21 cellular contexts compared by ENCODE assay signal in the genomic region with DNA sequence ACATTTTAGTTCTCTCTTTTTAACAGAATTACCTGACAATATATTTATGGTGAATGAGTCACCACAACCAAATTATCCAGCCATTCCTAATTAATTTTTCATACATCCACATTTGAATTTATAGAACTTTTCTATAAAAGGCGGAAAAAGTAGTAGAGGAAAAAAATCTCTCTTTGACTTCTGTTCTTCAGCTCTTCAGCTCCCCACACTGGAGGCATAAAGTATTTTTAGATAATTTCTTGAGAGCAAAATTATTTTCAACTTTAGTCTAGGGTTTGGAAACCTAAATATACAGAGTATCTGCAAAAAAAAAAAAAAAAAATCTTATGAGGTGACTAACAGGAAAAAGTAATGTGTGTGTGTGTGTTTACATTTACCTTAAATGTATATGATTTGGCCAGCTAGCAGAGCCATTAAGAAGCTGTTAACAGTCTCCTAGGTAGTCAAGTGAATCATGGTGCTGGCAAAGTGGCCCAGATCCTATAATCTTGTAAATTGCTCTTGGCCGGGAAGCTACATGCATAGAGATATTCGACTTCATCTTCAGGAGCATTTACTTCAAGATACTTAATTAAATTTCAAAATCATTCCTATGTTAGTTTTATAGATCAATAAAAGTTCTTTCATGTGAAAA.
A peak's percentile ranks its signal among the peaks of the same experiment; 100 is the strongest.
DNase-seq lines count a peak whose midpoint lies in the region; ATAC-seq and TF ChIP-seq lines count a peak whose summit lies in the region.
"Had no signal": no experiment of that assay in that cellular context is flagged by ENCODE, and none has a peak within 500 bp of the region (broad histone marks: within the 10 kb centered on the region; RNA-seq: fewer than 3 reads in every experiment).

No MANE protein-coding gene starts in this region.

- TF ChIP-seq CTCF in SK-N-SH (IDR thresholded peaks at IDR 0.05) = peak; percentile 48
- peak; percentile 30; the same call in 1 of the 2 replicates for TF ChIP-seq CTCF in OCI-LY7 (conservative IDR thresholded peaks at IDR 0.05; ENCODE audit: low read length)
- peak; percentile 12 for TF ChIP-seq CTCF in epithelial cell of esophagus (IDR thresholded peaks at IDR 0.05; ENCODE audit: insufficient read depth, low read depth, low read length, missing control alignments)
- peak; percentile 45 for TF ChIP-seq CTCF in type B pancreatic cell (conservative IDR thresholded peaks at IDR 0.05)
- peak in 1 of 2 experiments; percentile 4 for TF ChIP-seq CTCF in Caco-2 (IDR thresholded peaks at IDR 0.05; ENCODE audit: insufficient read depth in 1 of 2, low read depth in 1 of 2, low read length in 1 of 2, severe bottlenecking in 1 of 2, unreplicated experiment in 1 of 2)

- BruUV-seq in OCI-LY7 (replicated peaks; lab: Mats Ljungman, UMichigan) = no TSS peak
- no TSS peak for BruUV-seq in Caco-2 (replicated peaks; lab: Mats Ljungman, UMichigan)

- no peak overlapping the region for H3K27ac ChIP-seq in SK-N-SH (ENCODE audit: low read depth in 2 of 2, low read length in 1 of 2)
- no peak overlapping the region for H3K27ac ChIP-seq in OCI-LY7 (ENCODE audit: low read depth, low read length, poor library complexity, severe bottlenecking)
- H3K27ac ChIP-seq: left ventricle myocardium inferior, sigmoid colon had no signal

- peak; percentile 52; the same call in 1 of the 2 replicates for TF ChIP-seq RAD21 in SK-N-SH (IDR thresholded peaks at IDR 0.05; ENCODE audit: low read length)

- H3K9me2 ChIP-seq in SK-N-SH (no peaks in the 10 kb centered on the region), OCI-LY7 (ENCODE audit: insufficient read depth, low read length) (no peaks in the 10 kb centered on the region)

- H3K4me3 ChIP-seq in SK-N-SH (ENCODE audit: low read depth in 2 of 2, low read length in 1 of 2) (no peak overlapping the region), OCI-LY7 (ENCODE audit: low read depth, low read length, poor library complexity, severe bottlenecking) (no peak overlapping the region), epithelial cell of esophagus (ENCODE audit: low read length) (no peak overlapping the region), Caco-2 (ENCODE audit: low read depth, low read length) (no peak overlapping the region)
- H3K4me3 ChIP-seq: left ventricle myocardium inferior, sigmoid colon had no signal

- 30% methylated on average over 3 of the region's 3 CpGs for WGBS in SK-N-SH (ENCODE audit: low lambda C conversion rate)

- H3K27me3 Mint-ChIP-seq in type B pancreatic cell = no peaks in the 10 kb centered on the region
- H3K27me3 Mint-ChIP-seq in Caco-2 (ENCODE audit: insufficient read depth, unreplicated experiment) = no peaks in the 10 kb centered on the region
- H3K27me3 Mint-ChIP-seq: activated CD8-positive, alpha-beta memory T cell treated with anti-CD3 and anti-CD28 coated beads, Interleukin-2, amount 10 ng/mL, durations not matched to agents 7 days and 5 days; central memory CD8-positive, alpha-beta T cell had no signal

- H3K4me3 Mint-ChIP-seq in type B pancreatic cell = no peak overlapping the region
- no peak overlapping the region for H3K4me3 Mint-ChIP-seq in Caco-2 (ENCODE audit: unreplicated experiment)
- H3K4me3 Mint-ChIP-seq: activated CD8-positive, alpha-beta memory T cell treated with anti-CD3 and anti-CD28 coated beads, Interleukin-2, amount 10 ng/mL, durations not matched to agents 7 days and 5 days; CD8-positive, alpha-beta T cell; central memory CD8-positive, alpha-beta T cell; T-helper 2 cell treated with Interferon-gamma antibody and Interleukin-4, amounts not matched to agents 5 μg/mL and 100 μg/mL, for 36 hours had no signal

- CTCF ChIA-PET in SK-N-SH (lab: Yijun Ruan, JAX) (interaction anchor here (0.6 to 1.8 kb wide), 6 partner anchors 10 to 1528 kb away, joined by 3 to 6 read pairs (median 4); no protein-coding TSS in a partner anchor), OCI-LY7 (lab: Charles Lee; ENCODE audit: unreplicated experiment) (no interaction called here), Caco-2 (lab: Charles Lee) (no interaction called here)

- H3K27ac Mint-ChIP-seq in type B pancreatic cell = no peak overlapping the region
- H3K27ac Mint-ChIP-seq in Caco-2 (ENCODE audit: unreplicated experiment) = no peak overlapping the region
- H3K27ac Mint-ChIP-seq: activated CD8-positive, alpha-beta memory T cell treated with anti-CD3 and anti-CD28 coated beads, Interleukin-2, amount 10 ng/mL, durations not matched to agents 7 days and 5 days; activated T-helper 2 cell treated with anti-CD3 and anti-CD28 coated beads, Interferon-gamma antibody, Interleukin-2, Interleukin-4, amounts not matched to agents 10 μg/mL and 5 μg/mL and 100 μg/mL, durations not matched to agents 14 hours and 24 hours and 36 hours; CD8-positive, alpha-beta T cell; T-helper 2 cell treated with Interferon-gamma antibody and Interleukin-4, amounts not matched to agents 5 μg/mL and 100 μg/mL, for 36 hours had no signal

- no peak overlapping the region for H3K9ac ChIP-seq in SK-N-SH

- H3K9me3 ChIP-seq in SK-N-SH (no peaks in the 10 kb centered on the region), OCI-LY7 (ENCODE audit: low read length) (no peaks in the 10 kb centered on the region), Caco-2 (no peaks in the 10 kb centered on the region)
- H3K9me3 ChIP-seq: sigmoid colon had no signal

- no peak for TF ChIP-seq EP300 in SK-N-SH (IDR thresholded peaks at IDR 0.05; ENCODE audit: borderline replicate concordance in 1 of 2, low read depth in 1 of 2, low read length in 1 of 2)

- H3K4me1 Mint-ChIP-seq in type B pancreatic cell (ENCODE audit: unreplicated experiment) (no peaks in the 10 kb centered on the region), Caco-2 (ENCODE audit: low read depth, unreplicated experiment) (no peaks in the 10 kb centered on the region)
- H3K4me1 Mint-ChIP-seq: activated CD8-positive, alpha-beta memory T cell treated with anti-CD3 and anti-CD28 coated beads, Interleukin-2, amount 10 ng/mL, durations not matched to agents 7 days and 5 days; central memory CD8-positive, alpha-beta T cell had no signal

- H3K79me2 ChIP-seq in SK-N-SH (ENCODE audit: insufficient read depth) = no peaks in the 10 kb centered on the region
- no peaks in the 10 kb centered on the region for H3K79me2 ChIP-seq in OCI-LY7 (ENCODE audit: insufficient read depth, low read depth, low read length)

- POLR2A ChIA-PET in SK-N-SH (lab: Yijun Ruan, JAX) = no interaction called here
- POLR2A ChIA-PET in OCI-LY7 (lab: Charles Lee) = interaction anchor here (0.7 kb wide), 2 partner anchors 116 to 796 kb away, joined by 4 to 5 read pairs; no protein-coding TSS in a partner anchor
- POLR2A ChIA-PET in Caco-2 (lab: Charles Lee) = no interaction called here

- no peaks in the 10 kb centered on the region for H3F3A ChIP-seq in SK-N-SH (replicated peaks; ENCODE audit: insufficient read depth)

- H3K36me3 ChIP-seq in SK-N-SH (replicated peaks in 1 of 2; ENCODE audit: control insufficient read depth in 1 of 2, insufficient read depth in 2 of 2, low read length in 1 of 2) (no peaks in the 10 kb centered on the region), OCI-LY7 (ENCODE audit: insufficient read depth, low read length) (no peaks in the 10 kb centered on the region), Caco-2 (ENCODE audit: control insufficient read depth, insufficient read depth, low read length) (no peaks in the 10 kb centered on the region)
- H3K36me3 ChIP-seq: left ventricle myocardium inferior, sigmoid colon had no signal

- no peak for DNase-seq in SK-N-SH
- DNase-seq in OCI-LY7 (ENCODE audit: low spot score) = no peak
- DNase-seq in epithelial cell of esophagus (ENCODE audit: low read depth) = no peak
- no peak for DNase-seq in type B pancreatic cell (ENCODE audit: extremely low spot score, unreplicated experiment)
- DNase-seq in Caco-2 = no peak
- no peak for DNase-seq in NOMO-1 treated with DMSO at 0.1 percent for 48 hours (lab: John Stamatoyannopoulos, UW; ENCODE audit: unreplicated experiment)
- DNase-seq: activated CD4-positive, CD25-positive, alpha-beta regulatory T cell treated with anti-CD3 and anti-CD28 coated beads, Interleukin-2, amount 50 U/mL, for 72 hours; activated CD8-positive, alpha-beta memory T cell treated with anti-CD3 and anti-CD28 coated beads, Interleukin-2, amount 10 ng/mL, durations not matched to agents 7 days and 5 days; CD8-positive, alpha-beta T cell; left ventricle myocardium inferior; MV-4-11; NCI-H2029 treated with DMSO at 0.1 percent for 48 hours; NK-92 treated with Interleukin-12 subunit alpha and Interleukin-12 subunit beta, amount 100 ng/mL, for 24 hours; SHP77; sigmoid colon; stimulated activated CD4-positive, alpha-beta T cell treated with anti-CD3 and anti-CD28 coated beads, Interleukin-2, amount 100 ng/mL, for 24 hours had no signal

- H3K9me3 Mint-ChIP-seq in type B pancreatic cell (no peaks in the 10 kb centered on the region), Caco-2 (ENCODE audit: unreplicated experiment) (no peaks in the 10 kb centered on the region)
- H3K9me3 Mint-ChIP-seq: activated T-helper 2 cell treated with anti-CD3 and anti-CD28 coated beads, Interferon-gamma antibody, Interleukin-2, Interleukin-4, amounts not matched to agents 10 μg/mL and 5 μg/mL and 100 μg/mL, durations not matched to agents 14 hours and 24 hours and 36 hours; CD8-positive, alpha-beta T cell; T-helper 2 cell treated with Interferon-gamma antibody and Interleukin-4, amounts not matched to agents 5 μg/mL and 100 μg/mL, for 36 hours had no signal

- H2AFZ ChIP-seq in SK-N-SH (ENCODE audit: low read depth) = no peak overlapping the region
- no peak overlapping the region for H2AFZ ChIP-seq in OCI-LY7 (ENCODE audit: low read length)

- ATAC-seq in SK-N-SH treated with all-trans-retinoic acid at 6 μM for 48 hours = no peak
- ATAC-seq in HG03095 (IDR thresholded peaks at IDR 0.05; ENCODE audit: unreplicated experiment) = no peak
- ATAC-seq: activated CD8-positive, alpha-beta memory T cell treated with anti-CD3 and anti-CD28 coated beads, Interleukin-2, amount 10 ng/mL, durations not matched to agents 7 days and 5 days; CD8-positive, alpha-beta T cell had no signal

- H3K4me2 ChIP-seq in SK-N-SH (no peak overlapping the region), OCI-LY7 (ENCODE audit: low read length) (no peak overlapping the region)

- H3K4me1 ChIP-seq in SK-N-SH (ENCODE audit: control insufficient read depth in 1 of 2, insufficient read depth in 2 of 2, low read depth in 1 of 2, low read length in 1 of 2) = no peaks in the 10 kb centered on the region
- no peaks in the 10 kb centered on the region for H3K4me1 ChIP-seq in OCI-LY7 (ENCODE audit: insufficient read depth, low read length, poor library complexity, severe bottlenecking)
- peaks cover 5% of the 10 kb centered on the region; the same call in 1 of the 2 replicates for H3K4me1 ChIP-seq in Caco-2
- H3K4me1 ChIP-seq: left ventricle myocardium inferior, sigmoid colon had no signal

- H4K20me1 ChIP-seq in SK-N-SH (ENCODE audit: insufficient read depth) = no peaks in the 10 kb centered on the region
- H4K20me1 ChIP-seq in OCI-LY7 (ENCODE audit: insufficient read depth, low read length) = no peaks in the 10 kb centered on the region

- H3K36me3 Mint-ChIP-seq in type B pancreatic cell = no peaks in the 10 kb centered on the region
- H3K36me3 Mint-ChIP-seq in Caco-2 (ENCODE audit: insufficient read depth, unreplicated experiment) = no peaks in the 10 kb centered on the region
- H3K36me3 Mint-ChIP-seq: activated CD8-positive, alpha-beta memory T cell treated with anti-CD3 and anti-CD28 coated beads, Interleukin-2, amount 10 ng/mL, durations not matched to agents 7 days and 5 days; CD8-positive, alpha-beta T cell had no signal

- H3K27me3 ChIP-seq in SK-N-SH (ENCODE audit: insufficient read depth) = no peaks in the 10 kb centered on the region
- no peaks in the 10 kb centered on the region for H3K27me3 ChIP-seq in Caco-2 (replicated peaks; ENCODE audit: control insufficient read depth, insufficient read depth, low read length)
- H3K27me3 ChIP-seq: sigmoid colon had no signal

- intact Hi-C loops in OCI-LY7 (cut with micrococcal nuclease; ENCODE audit: unreplicated experiment) = no loop called here
- intact Hi-C loops in Caco-2 (cut with micrococcal nuclease; ENCODE audit: unreplicated experiment) = no loop called here
